ENCODE assay signal across 2 cellular contexts in the genomic region with DNA sequence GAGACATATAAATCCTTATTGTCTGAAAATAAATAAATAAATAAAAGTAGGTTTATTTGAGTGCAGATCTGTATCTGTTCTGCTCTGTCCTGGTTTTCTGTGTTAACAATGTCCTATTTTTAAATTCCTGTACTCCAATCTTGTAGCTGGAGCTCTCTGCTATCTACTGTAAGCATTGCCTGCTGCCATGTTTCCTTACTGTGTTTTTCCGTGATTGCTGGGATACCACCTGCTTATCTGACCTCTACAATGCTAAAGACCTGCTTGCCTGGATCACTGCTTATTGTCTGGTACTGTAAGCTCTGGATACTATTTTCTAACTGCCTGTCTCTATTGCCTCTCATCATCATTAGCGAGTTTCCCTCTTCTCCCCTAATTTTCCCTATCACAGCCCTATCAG.
TF ChIP-seq lines count a peak whose summit lies in the region.

No MANE protein-coding gene starts in this region.

TF ChIP-seq in GM23338, 12 proteins besides CTCF, POLR2A, EP300 and RAD21 (continues in another document):
- TF ChIP-seq STAT1 (IDR thresholded peaks at IDR 0.05; ENCODE audit: unreplicated experiment) (no peak), EZH2 (IDR thresholded peaks at IDR 0.05; ENCODE audit: low read depth, unreplicated experiment) (no peak), CREB1 (CRISPR knock-in tag; IDR thresholded peaks at IDR 0.05; ENCODE audit: low read depth) (no peak), NANOG (IDR thresholded peaks at IDR 0.05; ENCODE audit: borderline replicate concordance) (no peak), ZNF331 (CRISPR knock-in tag; IDR thresholded peaks at IDR 0.05; ENCODE audit: low read depth) (no peak), EZH2phosphoT487 (IDR thresholded peaks at IDR 0.05; ENCODE audit: unreplicated experiment) (no peak), ZNF114 (CRISPR knock-in tag; IDR thresholded peaks at IDR 0.05) (no peak), POLR2AphosphoS5 (IDR thresholded peaks at IDR 0.05; ENCODE audit: low read depth) (no peak)
- TF ChIP-seq, protein P1, sequence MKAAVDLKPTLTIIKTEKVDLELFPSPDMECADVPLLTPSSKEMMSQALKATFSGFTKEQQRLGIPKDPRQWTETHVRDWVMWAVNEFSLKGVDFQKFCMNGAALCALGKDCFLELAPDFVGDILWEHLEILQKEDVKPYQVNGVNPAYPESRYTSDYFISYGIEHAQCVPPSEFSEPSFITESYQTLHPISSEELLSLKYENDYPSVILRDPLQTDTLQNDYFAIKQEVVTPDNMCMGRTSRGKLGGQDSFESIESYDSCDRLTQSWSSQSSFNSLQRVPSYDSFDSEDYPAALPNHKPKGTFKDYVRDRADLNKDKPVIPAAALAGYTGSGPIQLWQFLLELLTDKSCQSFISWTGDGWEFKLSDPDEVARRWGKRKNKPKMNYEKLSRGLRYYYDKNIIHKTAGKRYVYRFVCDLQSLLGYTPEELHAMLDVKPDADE (IDR thresholded peaks at IDR 0.05) = no peak
- TF ChIP-seq, protein P2, sequence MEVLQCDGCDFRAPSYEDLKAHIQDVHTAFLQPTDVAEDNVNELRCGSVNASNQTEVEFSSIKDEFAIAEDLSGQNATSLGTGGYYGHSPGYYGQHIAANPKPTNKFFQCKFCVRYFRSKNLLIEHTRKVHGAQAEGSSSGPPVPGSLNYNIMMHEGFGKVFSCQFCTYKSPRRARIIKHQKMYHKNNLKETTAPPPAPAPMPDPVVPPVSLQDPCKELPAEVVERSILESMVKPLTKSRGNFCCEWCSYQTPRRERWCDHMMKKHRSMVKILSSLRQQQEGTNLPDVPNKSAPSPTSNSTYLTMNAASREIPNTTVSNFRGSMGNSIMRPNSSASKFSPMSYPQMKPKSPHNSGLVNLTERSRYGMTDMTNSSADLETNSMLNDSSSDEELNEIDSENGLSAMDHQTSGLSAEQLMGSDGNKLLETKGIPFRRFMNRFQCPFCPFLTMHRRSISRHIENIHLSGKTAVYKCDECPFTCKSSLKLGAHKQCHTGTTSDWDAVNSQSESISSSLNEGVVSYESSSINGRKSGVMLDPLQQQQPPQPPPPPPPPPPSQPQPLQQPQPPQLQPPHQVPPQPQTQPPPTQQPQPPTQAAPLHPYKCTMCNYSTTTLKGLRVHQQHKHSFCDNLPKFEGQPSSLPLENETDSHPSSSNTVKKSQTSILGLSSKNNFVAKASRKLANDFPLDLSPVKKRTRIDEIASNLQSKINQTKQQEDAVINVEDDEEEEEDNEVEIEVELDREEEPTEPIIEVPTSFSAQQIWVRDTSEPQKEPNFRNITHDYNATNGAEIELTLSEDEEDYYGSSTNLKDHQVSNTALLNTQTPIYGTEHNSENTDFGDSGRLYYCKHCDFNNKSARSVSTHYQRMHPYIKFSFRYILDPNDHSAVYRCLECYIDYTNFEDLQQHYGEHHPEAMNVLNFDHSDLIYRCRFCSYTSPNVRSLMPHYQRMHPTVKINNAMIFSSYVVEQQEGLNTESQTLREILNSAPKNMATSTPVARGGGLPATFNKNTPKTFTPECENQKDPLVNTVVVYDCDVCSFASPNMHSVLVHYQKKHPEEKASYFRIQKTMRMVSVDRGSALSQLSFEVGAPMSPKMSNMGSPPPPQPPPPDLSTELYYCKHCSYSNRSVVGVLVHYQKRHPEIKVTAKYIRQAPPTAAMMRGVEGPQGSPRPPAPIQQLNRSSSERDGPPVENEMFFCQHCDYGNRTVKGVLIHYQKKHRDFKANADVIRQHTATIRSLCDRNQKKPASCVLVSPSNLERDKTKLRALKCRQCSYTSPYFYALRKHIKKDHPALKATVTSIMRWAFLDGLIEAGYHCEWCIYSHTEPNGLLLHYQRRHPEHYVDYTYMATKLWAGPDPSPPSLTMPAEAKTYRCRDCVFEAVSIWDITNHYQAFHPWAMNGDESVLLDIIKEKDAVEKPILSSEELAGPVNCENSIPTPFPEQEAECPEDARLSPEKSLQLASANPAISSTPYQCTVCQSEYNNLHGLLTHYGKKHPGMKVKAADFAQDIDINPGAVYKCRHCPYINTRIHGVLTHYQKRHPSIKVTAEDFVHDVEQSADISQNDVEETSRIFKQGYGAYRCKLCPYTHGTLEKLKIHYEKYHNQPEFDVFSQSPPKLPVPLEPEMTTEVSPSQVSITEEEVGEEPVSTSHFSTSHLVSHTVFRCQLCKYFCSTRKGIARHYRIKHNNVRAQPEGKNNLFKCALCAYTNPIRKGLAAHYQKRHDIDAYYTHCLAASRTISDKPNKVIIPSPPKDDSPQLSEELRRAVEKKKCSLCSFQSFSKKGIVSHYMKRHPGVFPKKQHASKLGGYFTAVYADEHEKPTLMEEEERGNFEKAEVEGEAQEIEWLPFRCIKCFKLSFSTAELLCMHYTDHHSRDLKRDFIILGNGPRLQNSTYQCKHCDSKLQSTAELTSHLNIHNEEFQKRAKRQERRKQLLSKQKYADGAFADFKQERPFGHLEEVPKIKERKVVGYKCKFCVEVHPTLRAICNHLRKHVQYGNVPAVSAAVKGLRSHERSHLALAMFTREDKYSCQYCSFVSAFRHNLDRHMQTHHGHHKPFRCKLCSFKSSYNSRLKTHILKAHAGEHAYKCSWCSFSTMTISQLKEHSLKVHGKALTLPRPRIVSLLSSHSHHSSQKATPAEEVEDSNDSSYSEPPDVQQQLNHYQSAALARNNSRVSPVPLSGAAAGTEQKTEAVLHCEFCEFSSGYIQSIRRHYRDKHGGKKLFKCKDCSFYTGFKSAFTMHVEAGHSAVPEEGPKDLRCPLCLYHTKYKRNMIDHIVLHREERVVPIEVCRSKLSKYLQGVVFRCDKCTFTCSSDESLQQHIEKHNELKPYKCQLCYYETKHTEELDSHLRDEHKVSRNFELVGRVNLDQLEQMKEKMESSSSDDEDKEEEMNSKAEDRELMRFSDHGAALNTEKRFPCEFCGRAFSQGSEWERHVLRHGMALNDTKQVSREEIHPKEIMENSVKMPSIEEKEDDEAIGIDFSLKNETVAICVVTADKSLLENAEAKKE (CRISPR knock-in tag; IDR thresholded peaks at IDR 0.05) = no peak

TF ChIP-seq in H1, 55 proteins besides CTCF, POLR2A, EP300 and RAD21:
- TF ChIP-seq CREB1 (IDR thresholded peaks at IDR 0.05) = no peak
- no peak for TF ChIP-seq HDAC2 (IDR thresholded peaks at IDR 0.05; ENCODE audit: borderline replicate concordance in 1 of 2, low read depth in 2 of 2, low read length in 2 of 2)
- TF ChIP-seq CBX8 (IDR thresholded peaks at IDR 0.05; ENCODE audit: borderline replicate concordance, low read depth, low read length) = no peak
- TF ChIP-seq POLR2AphosphoS5 (IDR thresholded peaks at IDR 0.05; ENCODE audit: low read depth, low read length) = peak; percentile 24; the same call in 1 of the 2 replicates
